8 cellular contexts compared by ENCODE assay signal in the genomic region with DNA sequence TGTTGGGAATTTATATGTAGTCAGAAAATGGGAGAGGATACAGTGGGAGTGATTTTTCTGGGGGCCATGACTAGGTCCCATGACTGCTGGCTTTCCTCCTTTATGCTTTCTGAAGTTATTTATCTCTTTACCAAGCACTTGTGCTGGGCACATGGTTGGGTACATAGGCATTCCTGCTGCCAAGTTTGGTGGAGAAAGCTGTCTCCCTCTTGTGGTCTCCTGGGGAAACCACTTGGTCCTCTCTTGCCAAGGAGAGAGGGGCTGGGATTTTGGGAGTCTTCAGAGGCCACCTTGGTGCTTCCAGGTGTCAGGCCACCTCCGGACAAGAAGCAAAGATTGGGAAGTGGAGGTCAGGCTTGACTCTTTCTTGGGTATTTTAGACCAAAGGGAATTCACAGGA.
DNase-seq lines count a peak whose midpoint lies in the region; ATAC-seq and TF ChIP-seq lines count a peak whose summit lies in the region.

No MANE protein-coding gene starts in this region.

- H3K4me3 ChIP-seq in breast epithelium, result no peak overlapping the region
- no peak overlapping the region for H3K4me3 ChIP-seq in naive thymus-derived CD4-positive, alpha-beta T cell (ENCODE audit: low read length)

- H3K4me1 ChIP-seq in breast epithelium, result no peaks in the 10 kb centered on the region
- no peaks in the 10 kb centered on the region for H3K4me1 ChIP-seq in naive thymus-derived CD4-positive, alpha-beta T cell (ENCODE audit: control insufficient read depth in 2 of 2, insufficient read depth in 2 of 2, low read length in 2 of 2)

- peaks cover 0 to 20% (median 5%) of the 10 kb centered on the region in 11 donors for H3K9me3 Mint-ChIP-seq in naive thymus-derived CD4-positive, alpha-beta T cell

- H3K27me3 Mint-ChIP-seq in naive thymus-derived CD4-positive, alpha-beta T cell, result peaks cover 0 to 4% (median 0%) of the 10 kb centered on the region in 5 donors

- ATAC-seq in naive thymus-derived CD4-positive, alpha-beta T cell, result no peak
- ATAC-seq in GM19023 (IDR thresholded peaks at IDR 0.05; ENCODE audit: unreplicated experiment), result no peak
- no peak for ATAC-seq in GM18861 (IDR thresholded peaks at IDR 0.05; ENCODE audit: unreplicated experiment)

- H3K27me3 ChIP-seq in breast epithelium, result no peaks in the 10 kb centered on the region
- H3K27me3 ChIP-seq in naive thymus-derived CD4-positive, alpha-beta T cell (ENCODE audit: control insufficient read depth in 2 of 2, insufficient read depth in 2 of 2, low read length in 2 of 2), result no peaks in the 10 kb centered on the region

- peak overlapping the region in 1 of 9 donors; percentile 24 for H3K27ac Mint-ChIP-seq in naive thymus-derived CD4-positive, alpha-beta T cell

- TF ChIP-seq POLR2A in breast epithelium (IDR thresholded peaks at IDR 0.05), result no peak

- TF ChIP-seq CTCF in breast epithelium (IDR thresholded peaks at IDR 0.05), result peak in 2 of 3 donors; percentile 15 to 27

- peaks cover 0 to 7% (median 4%) of the 10 kb centered on the region in 5 donors for H3K36me3 Mint-ChIP-seq in naive thymus-derived CD4-positive, alpha-beta T cell

- H3K27ac ChIP-seq in breast epithelium, result no peak overlapping the region
- no peak overlapping the region for H3K27ac ChIP-seq in naive thymus-derived CD4-positive, alpha-beta T cell (ENCODE audit: low read depth, low read length)

- no peaks in the 10 kb centered on the region for H3K36me3 ChIP-seq in breast epithelium
- no peaks in the 10 kb centered on the region for H3K36me3 ChIP-seq in naive thymus-derived CD4-positive, alpha-beta T cell (ENCODE audit: control insufficient read depth in 2 of 3, insufficient read depth in 3 of 3, low read length in 3 of 3)

- H3K9me3 ChIP-seq in breast epithelium, result peaks cover 9 to 12% of the 10 kb centered on the region in 2 donors
- H3K9me3 ChIP-seq in naive thymus-derived CD4-positive, alpha-beta T cell (ENCODE audit: control insufficient read depth in 2 of 3, low read length in 3 of 3), result peaks cover 0 to 11% (median 0%) of the 10 kb centered on the region in 3 experiments

- DNase-seq in activated CD4-positive, alpha-beta T cell treated with anti-CD3 and anti-CD28 coated beads for 4 hours, result peak; percentile 4 to 14
- DNase-seq in activated CD4-positive, alpha-beta T cell treated with anti-CD3 and anti-CD28 coated beads for 1 hour, result no peak
- DNase-seq in NCI-H82 (lab: John Stamatoyannopoulos, UW) (peak; percentile 60), breast epithelium (ENCODE audit: low spot score in 2 of 2) (no peak), Ammon's horn (ENCODE audit: low spot score) (no peak)
- DNase-seq in naive thymus-derived CD4-positive, alpha-beta T cell, result peak in 5 of 9 donors; percentile 1 to 25 (median 3)

- no peak overlapping the region for H3K4me3 Mint-ChIP-seq in naive thymus-derived CD4-positive, alpha-beta T cell

- POLR2A ChIA-PET in naive thymus-derived CD4-positive, alpha-beta T cell (lab: Charles Lee), result interaction anchor here (0.6 to 1.8 kb wide), 2 partner anchors 8 to 45 kb away, joined by 3 read pairs; no protein-coding TSS in a partner anchor

- H3K4me1 Mint-ChIP-seq in naive thymus-derived CD4-positive, alpha-beta T cell, result peaks cover 0 to 6% (median 0%) of the 10 kb centered on the region in 7 donors

- intact Hi-C loops in breast epithelium (cut with DNase I; ENCODE audit: low total_unique reads), result no loop called here
- intact Hi-C loops in naive thymus-derived CD4-positive, alpha-beta T cell (cut with micrococcal nuclease), result loop anchor here (1.0 to 5.0 kb wide), 3 partner anchors 114 to 321 kb away; no protein-coding TSS in a partner anchor

- CTCF ChIA-PET in naive thymus-derived CD4-positive, alpha-beta T cell (lab: Charles Lee), result interaction anchor here (0.5 to 1.9 kb wide), 3 partner anchors 282 to 320 kb away, joined by 3 to 7 read pairs (median 5); no protein-coding TSS in a partner anchor

Comparison
In these comparisons a context has a peak if more than half of its experiments do, and no peak if none do; other contexts are left out.
1. DNase-seq: peak in activated CD4-positive, alpha-beta T cell treated with anti-CD3 and anti-CD28 coated beads for 4 hours (2 of 2), NCI-H82 (single experiment) and naive thymus-derived CD4-positive, alpha-beta T cell (5 of 9); none in activated CD4-positive, alpha-beta T cell treated with anti-CD3 and anti-CD28 coated beads for 1 hour (single experiment), breast epithelium (0 of 2) and Ammon's horn (single experiment).